Comparison of ENCODE assay signal across 12 cellular contexts in genomic region chr11:108713076-108713790, GRCh38. TPM values are rescaled to one million over a fixed set of nuclear protein-coding genes. Genes with fewer than 3 reads are reported as not detected.
DNase-seq lines count a peak whose midpoint lies in the region; ATAC-seq and TF ChIP-seq lines count a peak whose summit lies in the region.
"Had no signal": no experiment of that assay in that cellular context is flagged by ENCODE, and none has a peak within 500 bp of the region (broad histone marks: within the 10 kb centered on the region; RNA-seq: fewer than 3 reads in every experiment).

No MANE protein-coding gene starts in this region.

- TF ChIP-seq CTCF in WTC11 (IDR thresholded peaks at IDR 0.05) (no peak), nephron progenitor cell (IDR thresholded peaks at IDR 0.05) (no peak)

- POLR2A ChIA-PET in WTC11 (lab: Charles Lee) = no interaction called here

- H3K9me3 Mint-ChIP-seq in WTC11 (peaks cover 9% of the 10 kb centered on the region), nephron progenitor cell (peaks cover 49% of the 10 kb centered on the region)

- H3K27ac Mint-ChIP-seq in WTC11 (peak overlapping the region; percentile 44; the same call in 1 of the 2 replicates), nephron progenitor cell (peak overlapping the region; percentile 19)

- DNase-seq in activated CD4-positive, CD25-positive, alpha-beta regulatory T cell treated with anti-CD3 and anti-CD28 coated beads, Interleukin-2, amount 50 U/mL, for 72 hours = no peak
- DNase-seq in WTC11 (ENCODE audit: low spot score) (no peak), nephron progenitor cell (no peak), Right ventricle myocardium superior (no peak), SHP77 (lab: John Stamatoyannopoulos, UW) (no peak), NCI-H748 treated with DMSO at 0.1 percent for 48 hours (lab: John Stamatoyannopoulos, UW) (no peak)
- DNase-seq: amniotic stem cell, NCI-H1694 treated with DMSO at 0.1 percent for 48 hours, pancreas had no signal

- CTCF ChIA-PET in WTC11 (lab: Charles Lee) = interaction anchor here (2.3 kb wide), 1 partner anchor 21 kb away, joined by 8 read pairs; no protein-coding TSS in a partner anchor

- peaks cover 43% of the 10 kb centered on the region for H3K36me3 Mint-ChIP-seq in WTC11
- H3K36me3 Mint-ChIP-seq in nephron progenitor cell (ENCODE audit: low read depth) = peaks cover 95% of the 10 kb centered on the region

- intact Hi-C loops in Right ventricle myocardium superior (cut with DNase I) = no loop called here

- ATAC-seq in activated CD4-positive, CD25-positive, alpha-beta regulatory T cell treated with anti-CD3 and anti-CD28 coated beads, Interleukin-2, amount 50 U/mL, for 24 hours = peak; percentile 13 to 41
- ATAC-seq in HG02885 (IDR thresholded peaks at IDR 0.05; ENCODE audit: poor library complexity, unreplicated experiment) (peak; percentile 84), WTC11 (no peak), Right ventricle myocardium superior (ENCODE audit: poor library complexity) (no peak)
- ATAC-seq: A549, pancreas had no signal

- H3K4me1 Mint-ChIP-seq in WTC11 (peaks cover 12% of the 10 kb centered on the region), nephron progenitor cell (no peaks in the 10 kb centered on the region)

- H3K4me3 Mint-ChIP-seq in WTC11 = no peak overlapping the region
- H3K4me3 Mint-ChIP-seq in nephron progenitor cell = no peak overlapping the region

- no peaks in the 10 kb centered on the region for H3K27me3 Mint-ChIP-seq in WTC11 (ENCODE audit: low read depth)
- H3K27me3 Mint-ChIP-seq in nephron progenitor cell (ENCODE audit: low read depth, poor library complexity) = no peaks in the 10 kb centered on the region

TF ChIP-seq in WTC11, 78 proteins besides CTCF, POLR2A, EP300 and RAD21:
- TF ChIP-seq ZMAT4 (CRISPR knock-in tag; IDR thresholded peaks at IDR 0.05) = no peak
- no peak for TF ChIP-seq ARID4B (CRISPR knock-in tag; IDR thresholded peaks at IDR 0.05; ENCODE audit: borderline replicate concordance)
- no peak for TF ChIP-seq IRF2 (CRISPR knock-in tag; IDR thresholded peaks at IDR 0.05; ENCODE audit: borderline replicate concordance, low read depth)

RNA-seq across cellular contexts. Expression of gene DDX10, which starts 48.4 kb away (rescaled TPM):
- total RNA-seq in WTC11 (2021) = 48.7 to 56.8 TPM (median 48.9 TPM) in 3 replicates
- total RNA-seq in Right ventricle myocardium superior = 10.2 TPM

Comparison
In these comparisons a context has a peak if more than half of its experiments do, and no peak if none do; other contexts are left out.
1. ATAC-seq: peak in activated CD4-positive, CD25-positive, alpha-beta regulatory T cell treated with anti-CD3 and anti-CD28 coated beads, Interleukin-2, amount 50 U/mL, for 24 hours (2 of 2) and HG02885 (single experiment); none in WTC11 (single experiment) and Right ventricle myocardium superior (single experiment).